1 cellular context compared by ENCODE assay signal in genomic region chr7:159084069-159084801, GRCh38.
TF ChIP-seq lines count a peak whose summit lies in the region.

No MANE protein-coding gene starts in this region.

TF ChIP-seq in HepG2, 621 proteins besides CTCF, POLR2A, EP300 and RAD21 (continued from another document and continues in another):
- no peak for TF ChIP-seq ZBTB2 (CRISPR knock-in tag; IDR thresholded peaks at IDR 0.05; ENCODE audit: low read depth)
- no peak for TF ChIP-seq FOXA1 (IDR thresholded peaks at IDR 0.05)
- TF ChIP-seq FOXA1 (CRISPR knock-in tag; IDR thresholded peaks at IDR 0.05): peak; percentile 38; the same call in 1 of the 2 replicates
- TF ChIP-seq ZFY (CRISPR knock-in tag; IDR thresholded peaks at IDR 0.05): peak; percentile 47; the same call in 1 of the 2 replicates
- TF ChIP-seq ZNF382 (CRISPR knock-in tag; IDR thresholded peaks at IDR 0.05; ENCODE audit: borderline replicate concordance): no peak
- TF ChIP-seq MED1 (CRISPR knock-in tag; IDR thresholded peaks at IDR 0.05): no peak
- no peak for TF ChIP-seq ZNF431 (CRISPR knock-in tag; IDR thresholded peaks at IDR 0.05; ENCODE audit: borderline replicate concordance, low read depth)
- TF ChIP-seq FOXA3 (CRISPR knock-in tag; IDR thresholded peaks at IDR 0.05): peak; percentile 26; the same call in 1 of the 2 replicates
- no peak for TF ChIP-seq ZNF101 (CRISPR knock-in tag; IDR thresholded peaks at IDR 0.05; ENCODE audit: borderline replicate concordance, low read depth)
- TF ChIP-seq JUNB (CRISPR knock-in tag; IDR thresholded peaks at IDR 0.05; ENCODE audit: borderline replicate concordance): no peak
- TF ChIP-seq JARID2 (CRISPR knock-in tag; IDR thresholded peaks at IDR 0.05; ENCODE audit: insufficient replicate concordance): no peak
- TF ChIP-seq, protein P1, sequence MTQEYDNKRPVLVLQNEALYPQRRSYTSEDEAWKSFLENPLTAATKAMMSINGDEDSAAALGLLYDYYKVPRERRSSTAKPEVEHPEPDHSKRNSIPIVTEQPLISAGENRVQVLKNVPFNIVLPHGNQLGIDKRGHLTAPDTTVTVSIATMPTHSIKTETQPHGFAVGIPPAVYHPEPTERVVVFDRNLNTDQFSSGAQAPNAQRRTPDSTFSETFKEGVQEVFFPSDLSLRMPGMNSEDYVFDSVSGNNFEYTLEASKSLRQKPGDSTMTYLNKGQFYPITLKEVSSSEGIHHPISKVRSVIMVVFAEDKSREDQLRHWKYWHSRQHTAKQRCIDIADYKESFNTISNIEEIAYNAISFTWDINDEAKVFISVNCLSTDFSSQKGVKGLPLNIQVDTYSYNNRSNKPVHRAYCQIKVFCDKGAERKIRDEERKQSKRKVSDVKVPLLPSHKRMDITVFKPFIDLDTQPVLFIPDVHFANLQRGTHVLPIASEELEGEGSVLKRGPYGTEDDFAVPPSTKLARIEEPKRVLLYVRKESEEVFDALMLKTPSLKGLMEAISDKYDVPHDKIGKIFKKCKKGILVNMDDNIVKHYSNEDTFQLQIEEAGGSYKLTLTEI (CRISPR knock-in tag; conservative IDR thresholded peaks at IDR 0.05): no peak
- TF ChIP-seq ZNF263 (CRISPR knock-in tag; IDR thresholded peaks at IDR 0.05): peak; percentile 97
- TF ChIP-seq, protein P2, sequence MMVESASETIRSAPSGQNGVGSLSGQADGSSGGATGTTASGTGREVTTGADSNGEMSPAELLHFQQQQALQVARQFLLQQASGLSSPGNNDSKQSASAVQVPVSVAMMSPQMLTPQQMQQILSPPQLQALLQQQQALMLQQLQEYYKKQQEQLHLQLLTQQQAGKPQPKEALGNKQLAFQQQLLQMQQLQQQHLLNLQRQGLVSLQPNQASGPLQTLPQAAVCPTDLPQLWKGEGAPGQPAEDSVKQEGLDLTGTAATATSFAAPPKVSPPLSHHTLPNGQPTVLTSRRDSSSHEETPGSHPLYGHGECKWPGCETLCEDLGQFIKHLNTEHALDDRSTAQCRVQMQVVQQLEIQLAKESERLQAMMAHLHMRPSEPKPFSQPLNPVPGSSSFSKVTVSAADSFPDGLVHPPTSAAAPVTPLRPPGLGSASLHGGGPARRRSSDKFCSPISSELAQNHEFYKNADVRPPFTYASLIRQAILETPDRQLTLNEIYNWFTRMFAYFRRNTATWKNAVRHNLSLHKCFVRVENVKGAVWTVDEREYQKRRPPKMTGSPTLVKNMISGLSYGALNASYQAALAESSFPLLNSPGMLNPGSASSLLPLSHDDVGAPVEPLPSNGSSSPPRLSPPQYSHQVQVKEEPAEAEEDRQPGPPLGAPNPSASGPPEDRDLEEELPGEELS (CRISPR knock-in tag; IDR thresholded peaks at IDR 0.05): no peak
- no peak for TF ChIP-seq ZNF460 (CRISPR knock-in tag; IDR thresholded peaks at IDR 0.05; ENCODE audit: borderline replicate concordance)
- no peak for TF ChIP-seq SETDB1 (CRISPR knock-in tag; IDR thresholded peaks at IDR 0.05; ENCODE audit: borderline replicate concordance)
- TF ChIP-seq ZNF792 (CRISPR knock-in tag; IDR thresholded peaks at IDR 0.05): no peak
- TF ChIP-seq GPBP1L1 (CRISPR knock-in tag; IDR thresholded peaks at IDR 0.05): no peak
- no peak for TF ChIP-seq SMAD9 (CRISPR knock-in tag; IDR thresholded peaks at IDR 0.05)
- no peak for TF ChIP-seq ZNF777 (CRISPR knock-in tag; IDR thresholded peaks at IDR 0.05)
- TF ChIP-seq ZNF598 (CRISPR knock-in tag; IDR thresholded peaks at IDR 0.05; ENCODE audit: borderline replicate concordance): no peak
- no peak for TF ChIP-seq POGZ (CRISPR knock-in tag; IDR thresholded peaks at IDR 0.05)
- TF ChIP-seq, protein P3, sequence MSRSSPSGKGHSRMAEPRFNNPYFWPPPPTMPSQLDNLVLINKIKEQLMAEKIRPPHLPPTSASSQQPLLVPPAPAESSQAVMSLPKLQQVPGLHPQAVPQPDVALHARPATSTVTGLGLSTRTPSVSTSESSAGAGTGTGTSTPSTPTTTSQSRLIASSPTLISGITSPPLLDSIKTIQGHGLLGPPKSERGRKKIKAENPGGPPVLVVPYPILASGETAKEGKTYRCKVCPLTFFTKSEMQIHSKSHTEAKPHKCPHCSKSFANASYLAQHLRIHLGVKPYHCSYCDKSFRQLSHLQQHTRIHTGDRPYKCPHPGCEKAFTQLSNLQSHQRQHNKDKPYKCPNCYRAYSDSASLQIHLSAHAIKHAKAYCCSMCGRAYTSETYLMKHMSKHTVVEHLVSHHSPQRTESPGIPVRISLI (CRISPR knock-in tag; IDR thresholded peaks at IDR 0.05; ENCODE audit: borderline replicate concordance): no peak
- peak; percentile 47; the same call in 1 of the 2 replicates for TF ChIP-seq SALL1 (CRISPR knock-in tag; IDR thresholded peaks at IDR 0.05)
- no peak for TF ChIP-seq NAIF1 (CRISPR knock-in tag; IDR thresholded peaks at IDR 0.05; ENCODE audit: borderline replicate concordance)
- no peak for TF ChIP-seq SALL2 (CRISPR knock-in tag; IDR thresholded peaks at IDR 0.05)
- TF ChIP-seq ZNF292 (CRISPR knock-in tag; IDR thresholded peaks at IDR 0.05; ENCODE audit: borderline replicate concordance, low read depth): peak; percentile 54; the same call in 1 of the 2 replicates
- no peak for TF ChIP-seq TOPORS (CRISPR knock-in tag; IDR thresholded peaks at IDR 0.05)
- TF ChIP-seq, protein P4, sequence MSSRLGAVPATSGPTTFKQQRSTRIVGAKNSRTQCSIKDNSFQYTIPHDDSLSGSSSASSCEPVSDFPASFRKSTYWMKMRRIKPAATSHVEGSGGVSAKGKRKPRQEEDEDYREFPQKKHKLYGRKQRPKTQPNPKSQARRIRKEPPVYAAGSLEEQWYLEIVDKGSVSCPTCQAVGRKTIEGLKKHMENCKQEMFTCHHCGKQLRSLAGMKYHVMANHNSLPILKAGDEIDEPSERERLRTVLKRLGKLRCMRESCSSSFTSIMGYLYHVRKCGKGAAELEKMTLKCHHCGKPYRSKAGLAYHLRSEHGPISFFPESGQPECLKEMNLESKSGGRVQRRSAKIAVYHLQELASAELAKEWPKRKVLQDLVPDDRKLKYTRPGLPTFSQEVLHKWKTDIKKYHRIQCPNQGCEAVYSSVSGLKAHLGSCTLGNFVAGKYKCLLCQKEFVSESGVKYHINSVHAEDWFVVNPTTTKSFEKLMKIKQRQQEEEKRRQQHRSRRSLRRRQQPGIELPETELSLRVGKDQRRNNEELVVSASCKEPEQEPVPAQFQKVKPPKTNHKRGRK (CRISPR knock-in tag; IDR thresholded peaks at IDR 0.05): no peak
- no peak for TF ChIP-seq ZNF512B (CRISPR knock-in tag; IDR thresholded peaks at IDR 0.05; ENCODE audit: borderline replicate concordance)
- TF ChIP-seq CBX5 (CRISPR knock-in tag; IDR thresholded peaks at IDR 0.05; ENCODE audit: borderline replicate concordance): no peak
- no peak for TF ChIP-seq GPN1 (CRISPR knock-in tag; IDR thresholded peaks at IDR 0.05; ENCODE audit: borderline replicate concordance)
- peak; percentile 73 for TF ChIP-seq HNF4A (CRISPR knock-in tag; IDR thresholded peaks at IDR 0.05)
- TF ChIP-seq SRSF4 (IDR thresholded peaks at IDR 0.05; ENCODE audit: low read depth, low read length, poor library complexity, severe bottlenecking): no peak
- TF ChIP-seq TEF (CRISPR knock-in tag; IDR thresholded peaks at IDR 0.05): no peak
- TF ChIP-seq SP1 (IDR thresholded peaks at IDR 0.05): no peak
- no peak for TF ChIP-seq SP1 (CRISPR knock-in tag; IDR thresholded peaks at IDR 0.05)
- TF ChIP-seq, protein P5, sequence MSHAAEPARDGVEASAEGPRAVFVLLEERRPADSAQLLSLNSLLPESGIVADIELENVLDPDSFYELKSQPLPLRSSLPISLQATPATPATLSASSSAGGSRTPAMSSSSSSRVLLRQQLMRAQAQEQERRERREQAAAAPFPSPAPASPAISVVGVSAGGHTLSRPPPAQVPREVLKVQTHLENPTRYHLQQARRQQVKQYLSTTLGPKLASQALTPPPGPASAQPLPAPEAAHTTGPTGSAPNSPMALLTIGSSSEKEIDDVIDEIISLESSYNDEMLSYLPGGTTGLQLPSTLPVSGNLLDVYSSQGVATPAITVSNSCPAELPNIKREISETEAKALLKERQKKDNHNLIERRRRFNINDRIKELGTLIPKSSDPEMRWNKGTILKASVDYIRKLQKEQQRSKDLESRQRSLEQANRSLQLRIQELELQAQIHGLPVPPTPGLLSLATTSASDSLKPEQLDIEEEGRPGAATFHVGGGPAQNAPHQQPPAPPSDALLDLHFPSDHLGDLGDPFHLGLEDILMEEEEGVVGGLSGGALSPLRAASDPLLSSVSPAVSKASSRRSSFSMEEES (CRISPR knock-in tag; IDR thresholded peaks at IDR 0.05): no peak
- TF ChIP-seq, protein P6, sequence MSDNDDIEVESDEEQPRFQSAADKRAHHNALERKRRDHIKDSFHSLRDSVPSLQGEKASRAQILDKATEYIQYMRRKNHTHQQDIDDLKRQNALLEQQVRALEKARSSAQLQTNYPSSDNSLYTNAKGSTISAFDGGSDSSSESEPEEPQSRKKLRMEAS (IDR thresholded peaks at IDR 0.05): peak; percentile 52
- no peak for TF ChIP-seq KDM3A (CRISPR knock-in tag; IDR thresholded peaks at IDR 0.05; ENCODE audit: low read depth)
- TF ChIP-seq ZFX (CRISPR knock-in tag; IDR thresholded peaks at IDR 0.05; ENCODE audit: low read depth): peak; percentile 70
- TF ChIP-seq KLF15 (CRISPR knock-in tag; IDR thresholded peaks at IDR 0.05; ENCODE audit: borderline replicate concordance): no peak
- no peak for TF ChIP-seq SNAPC5 (CRISPR knock-in tag; IDR thresholded peaks at IDR 0.05; ENCODE audit: borderline replicate concordance)
- no peak for TF ChIP-seq ZNF30 (CRISPR knock-in tag; IDR thresholded peaks at IDR 0.05)
- TF ChIP-seq ZNF567 (CRISPR knock-in tag; IDR thresholded peaks at IDR 0.05; ENCODE audit: borderline replicate concordance): no peak
- TF ChIP-seq ZNF12 (CRISPR knock-in tag; IDR thresholded peaks at IDR 0.05): no peak
- TF ChIP-seq RFXANK (CRISPR knock-in tag; IDR thresholded peaks at IDR 0.05): no peak
- TF ChIP-seq ZBTB33 (CRISPR knock-in tag; IDR thresholded peaks at IDR 0.05): no peak
- no peak for TF ChIP-seq ZSCAN22 (CRISPR knock-in tag; IDR thresholded peaks at IDR 0.05)
